ENCODE assay signal across 29 cellular contexts in the genomic region with DNA sequence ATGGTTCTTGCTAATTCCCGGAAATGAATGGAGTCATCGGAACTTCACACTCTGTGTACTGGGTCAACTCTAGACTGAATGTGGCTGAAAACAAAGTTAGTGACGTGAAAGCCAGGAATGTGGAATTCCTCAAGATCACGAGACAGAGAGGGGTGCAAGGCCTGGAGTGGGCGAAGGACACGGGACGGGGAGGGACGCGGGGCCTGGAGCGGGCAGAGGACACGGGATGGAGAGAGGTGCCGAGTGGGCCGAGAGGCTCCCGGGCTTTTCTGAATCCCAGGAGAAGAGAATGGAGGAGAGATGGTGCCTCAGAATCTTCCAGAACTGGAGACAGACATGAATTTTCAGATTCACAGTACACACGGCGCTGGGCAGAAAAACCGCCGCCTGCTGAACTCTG.
"Had no signal": no experiment of that assay in that cellular context is flagged by ENCODE, and none has a peak within 500 bp of the region (broad histone marks: within the 10 kb centered on the region; RNA-seq: fewer than 3 reads in every experiment).

No MANE protein-coding gene starts in this region.

- H3K27me3 ChIP-seq: cardiac muscle cell, colonic mucosa, dorsolateral prefrontal cortex, ovary, right lobe of liver, upper lobe of left lung, vagina had no signal

- H3K4me3 Mint-ChIP-seq: activated CD8-positive, alpha-beta T cell treated with anti-CD3 and anti-CD28 coated beads for 36 hours; activated naive CD8-positive, alpha-beta T cell; activated T-cell treated with anti-CD3 and anti-CD28 coated beads, Interleukin-2, amount 50 U/mL, for 4 hours; activated T-helper 17 cell treated with anti-CD3 and anti-CD28 coated beads, Interleukin-2, amount 50 U/mL, for 72 hours; brain; effector memory CD8-positive, alpha-beta T cell; immature natural killer cell; naive thymus-derived CD8-positive, alpha-beta T cell; stimulated activated memory B cell treated with anti-CD40 and anti-IgM and Interleukin-4, amounts not matched to agents 10 μg/mL and 1 μg/mL and 100 μg/mL, for 72 hours; stimulated activated naive CD8-positive, alpha-beta T cell treated with anti-CD3 and anti-CD28 coated beads, Interleukin-15, amount 100 ng/mL, for 72 hours; T-helper 17 cell had no signal

- DNase-seq: activated CD4-positive, alpha-beta T cell treated with anti-CD3 and anti-CD28 coated beads, Interleukin-2, amount 50 U/mL, for 1 hour; activated CD8-positive, alpha-beta T cell treated with anti-CD3 and anti-CD28 coated beads for 36 hours; activated T-cell treated with anti-CD3 and anti-CD28 coated beads, Interleukin-2, amount 50 U/mL, for 4 hours; cerebellar nuclear complex; colonic mucosa; dorsolateral prefrontal cortex; effector memory CD8-positive, alpha-beta T cell; foreskin fibroblast; hypothalamus; immature natural killer cell; naive thymus-derived CD8-positive, alpha-beta T cell; ovary; right lobe of liver; stimulated activated CD4-positive, alpha-beta T cell treated with anti-CD3 and anti-CD28 coated beads, Interleukin-4, amount 100 ng/mL, for 4 hours; stimulated activated CD8-positive, alpha-beta memory T cell treated with anti-CD3 and anti-CD28 coated beads, Interleukin-4, amount 100 ng/mL, for 48 hours; stimulated activated naive CD8-positive, alpha-beta T cell treated with anti-CD3 and anti-CD28 coated beads, Interleukin-15, amount 100 ng/mL, for 72 hours; substantia nigra; T-helper 17 cell; T1000 had no signal

- H3K9me3 Mint-ChIP-seq: activated CD8-positive, alpha-beta T cell treated with anti-CD3 and anti-CD28 coated beads for 36 hours; activated T-cell treated with anti-CD3 and anti-CD28 coated beads, Interleukin-2, amount 50 U/mL, for 4 hours; activated T-helper 17 cell treated with anti-CD3 and anti-CD28 coated beads, Interleukin-2, amount 50 U/mL, for 72 hours; brain; effector memory CD8-positive, alpha-beta T cell; immature natural killer cell; naive thymus-derived CD8-positive, alpha-beta T cell; stimulated activated memory B cell treated with anti-CD40 and anti-IgM and Interleukin-4, amounts not matched to agents 10 μg/mL and 1 μg/mL and 100 μg/mL, for 72 hours; stimulated activated naive CD8-positive, alpha-beta T cell treated with anti-CD3 and anti-CD28 coated beads, Interleukin-15, amount 100 ng/mL, for 72 hours had no signal

- H3K4me3 ChIP-seq: cardiac muscle cell, colonic mucosa, dorsolateral prefrontal cortex, ovary, right lobe of liver, skin epidermis, upper lobe of left lung, vagina had no signal

- H3K27me3 Mint-ChIP-seq: activated CD8-positive, alpha-beta T cell treated with anti-CD3 and anti-CD28 coated beads for 36 hours; activated naive CD8-positive, alpha-beta T cell; activated T-helper 17 cell treated with anti-CD3 and anti-CD28 coated beads, Interleukin-2, amount 50 U/mL, for 72 hours; brain; effector memory CD8-positive, alpha-beta T cell; naive thymus-derived CD8-positive, alpha-beta T cell; progenitor cell of endocrine pancreas; stimulated activated memory B cell treated with anti-CD40 and anti-IgM and Interleukin-4, amounts not matched to agents 10 μg/mL and 1 μg/mL and 100 μg/mL, for 72 hours; stimulated activated naive CD8-positive, alpha-beta T cell treated with anti-CD3 and anti-CD28 coated beads, Interleukin-15, amount 100 ng/mL, for 72 hours; T-helper 17 cell had no signal

- H3K27ac Mint-ChIP-seq: activated CD8-positive, alpha-beta T cell treated with anti-CD3 and anti-CD28 coated beads for 36 hours; activated naive CD8-positive, alpha-beta T cell; activated T-helper 17 cell treated with anti-CD3 and anti-CD28 coated beads, Interleukin-2, amount 50 U/mL, for 72 hours; effector memory CD8-positive, alpha-beta T cell; immature natural killer cell; naive thymus-derived CD8-positive, alpha-beta T cell; progenitor cell of endocrine pancreas; stimulated activated memory B cell treated with anti-CD40 and anti-IgM and Interleukin-4, amounts not matched to agents 10 μg/mL and 1 μg/mL and 100 μg/mL, for 72 hours; T-helper 17 cell had no signal

- ATAC-seq: activated CD8-positive, alpha-beta T cell treated with anti-CD3 and anti-CD28 coated beads for 36 hours; activated T-cell treated with anti-CD3 and anti-CD28 coated beads, Interleukin-2, amount 50 U/mL, for 4 hours; activated T-helper 17 cell treated with anti-CD3 and anti-CD28 coated beads, Interleukin-2, amount 50 U/mL, for 72 hours; effector memory CD8-positive, alpha-beta T cell; esophagus mucosa; naive thymus-derived CD8-positive, alpha-beta T cell; right lobe of liver; stimulated activated memory B cell treated with anti-CD40 and anti-IgM and Interleukin-4, amounts not matched to agents 10 μg/mL and 1 μg/mL and 100 μg/mL, for 72 hours; stimulated activated naive CD8-positive, alpha-beta T cell treated with anti-CD3 and anti-CD28 coated beads, Interleukin-15, amount 100 ng/mL, for 72 hours; T-helper 17 cell had no signal

- H3K4me1 Mint-ChIP-seq: activated T-helper 17 cell treated with anti-CD3 and anti-CD28 coated beads, Interleukin-2, amount 50 U/mL, for 72 hours; immature natural killer cell; naive thymus-derived CD8-positive, alpha-beta T cell; stimulated activated memory B cell treated with anti-CD40 and anti-IgM and Interleukin-4, amounts not matched to agents 10 μg/mL and 1 μg/mL and 100 μg/mL, for 72 hours; stimulated activated naive CD8-positive, alpha-beta T cell treated with anti-CD3 and anti-CD28 coated beads, Interleukin-15, amount 100 ng/mL, for 72 hours; T-helper 17 cell had no signal

- H3K27ac ChIP-seq: cardiac muscle cell, colonic mucosa, ovary, right lobe of liver, upper lobe of left lung, vagina had no signal

- H3K4me1 ChIP-seq: colonic mucosa, right lobe of liver had no signal

- H3K9me3 ChIP-seq: colonic mucosa, ovary, right lobe of liver, upper lobe of left lung, vagina had no signal

- H3K36me3 ChIP-seq: colonic mucosa, ovary had no signal
